1 cellular context compared by ENCODE assay signal in genomic region chr14:54844479-54844878, GRCh38.
TF ChIP-seq lines count a peak whose summit lies in the region.

No MANE protein-coding gene starts in this region.

TF ChIP-seq in liver, 16 proteins besides CTCF, POLR2A, EP300 and RAD21 (continued from another document):
- TF ChIP-seq MAX (IDR thresholded peaks at IDR 0.05) (peak; percentile 60), FOXA2 (IDR thresholded peaks at IDR 0.05) (peak; percentile 5), SP1 (IDR thresholded peaks at IDR 0.05) (peak; percentile 65), HNF4G (IDR thresholded peaks at IDR 0.05) (peak; percentile 57)
